In genomic region chr9:136008693-136008997, GRCh38 we compare ENCODE assay signal across 2 cellular contexts.
A peak's percentile ranks its signal among the peaks of the same experiment; 100 is the strongest.
TF ChIP-seq lines count a peak whose summit lies in the region.

No MANE protein-coding gene starts in this region.

TF ChIP-seq in A549, 52 proteins besides CTCF, POLR2A, EP300 and RAD21:
- no peak for TF ChIP-seq RARB (CRISPR knock-in tag; IDR thresholded peaks at IDR 0.05)
- no peak for TF ChIP-seq CHD4 (IDR thresholded peaks at IDR 0.05; ENCODE audit: borderline replicate concordance)
- no peak for TF ChIP-seq SMC3 (IDR thresholded peaks at IDR 0.05)
- TF ChIP-seq NPAS2 (CRISPR knock-in tag; IDR thresholded peaks at IDR 0.05; ENCODE audit: borderline replicate concordance) = no peak
- TF ChIP-seq POLR2AphosphoS2 (conservative IDR thresholded peaks at IDR 0.05; ENCODE audit: low read length) = no peak
- TF ChIP-seq RFX5 (IDR thresholded peaks at IDR 0.05) = no peak
- TF ChIP-seq USF2 (IDR thresholded peaks at IDR 0.05) = no peak
- TF ChIP-seq CBX2 (IDR thresholded peaks at IDR 0.05; ENCODE audit: borderline replicate concordance, low read depth) = no peak

TF ChIP-seq in HepG2, 621 proteins besides CTCF, POLR2A, EP300 and RAD21:
- peak; percentile 50; the same call in 1 of the 2 replicates for TF ChIP-seq ZBTB38 (CRISPR knock-in tag; IDR thresholded peaks at IDR 0.05)
- TF ChIP-seq ZEB1 (IDR thresholded peaks at IDR 0.05; ENCODE audit: insufficient replicate concordance, low read depth) = no peak
- no peak for TF ChIP-seq CBFB (CRISPR knock-in tag; IDR thresholded peaks at IDR 0.05)
- TF ChIP-seq CREM (IDR thresholded peaks at IDR 0.05) = no peak
- TF ChIP-seq CREM (CRISPR knock-in tag; IDR thresholded peaks at IDR 0.05) = no peak
- peak; percentile 78 for TF ChIP-seq AGO2 (optimal IDR thresholded peaks at IDR 0.05; ENCODE audit: low read depth, low read length)
